In genomic region chr2:239264838-239265651, GRCh38 we compare ENCODE assay signal across 8 cellular contexts.
A peak's percentile ranks its signal among the peaks of the same experiment; 100 is the strongest.
DNase-seq lines count a peak whose midpoint lies in the region; ATAC-seq and TF ChIP-seq lines count a peak whose summit lies in the region.

No MANE protein-coding gene starts in this region.

- H3K36me3 ChIP-seq in left lung = no peaks in the 10 kb centered on the region

- H3K27me3 ChIP-seq in left lung = no peaks in the 10 kb centered on the region

- ATAC-seq in left lung = peak; percentile 40
- peak; percentile 76 for ATAC-seq in stimulated activated naive CD8-positive, alpha-beta T cell treated with anti-CD3 and anti-CD28 coated beads, Interleukin-15, amount 100 ng/mL, for 72 hours

- H3K4me3 ChIP-seq in left lung = peak overlapping the region in 1 of 2 donors; percentile 30

- peaks cover 49 to 94% of the 10 kb centered on the region in 2 donors for H3K4me1 ChIP-seq in left lung

- H3K27ac ChIP-seq in left lung = peak overlapping the region; percentile 53 to 95

- H3K9me3 ChIP-seq in left lung = no peaks in the 10 kb centered on the region

- intact Hi-C loops in left lung (cut with DNase I) = no loop called here

- DNase-seq in AG08395 (ENCODE audit: low spot score) (peak; percentile 54), HCEC 1CT (peak; percentile 68), T-helper 1 cell (peak in 4 of 5 donors; percentile 50 to 95 (median 57)), left lung (peak in 1 of 2 donors; percentile 68), nucleus accumbens (lab: John Stamatoyannopoulos, UW) (no peak), NCI-H2227 treated with DMSO at 0.1 percent for 48 hours (lab: John Stamatoyannopoulos, UW) (no peak)
- DNase-seq in stimulated activated naive CD8-positive, alpha-beta T cell treated with anti-CD3 and anti-CD28 coated beads, Interleukin-15, amount 100 ng/mL, for 72 hours = peak; percentile 65 to 74

- H3K9me3 Mint-ChIP-seq in brain = peaks cover 0 to 2% (median 0%) of the 10 kb centered on the region in 5 experiments
- H3K9me3 Mint-ChIP-seq in stimulated activated naive CD8-positive, alpha-beta T cell treated with anti-CD3 and anti-CD28 coated beads, Interleukin-15, amount 100 ng/mL, for 72 hours = no peaks in the 10 kb centered on the region

- H3K4me1 Mint-ChIP-seq in brain = peaks cover 51% of the 10 kb centered on the region
- H3K4me1 Mint-ChIP-seq in stimulated activated naive CD8-positive, alpha-beta T cell treated with anti-CD3 and anti-CD28 coated beads, Interleukin-15, amount 100 ng/mL, for 72 hours = peaks cover 96% of the 10 kb centered on the region

- H3K27ac Mint-ChIP-seq in brain = peak overlapping the region; percentile 81 to 98 (median 92)
- peak overlapping the region; percentile 97 to 100 for H3K27ac Mint-ChIP-seq in stimulated activated naive CD8-positive, alpha-beta T cell treated with anti-CD3 and anti-CD28 coated beads, Interleukin-15, amount 100 ng/mL, for 72 hours

- TF ChIP-seq CTCF in brain (conservative IDR thresholded peaks at IDR 0.05) = no peak
- no peak for TF ChIP-seq CTCF in left lung (IDR thresholded peaks at IDR 0.05)

- H3K36me3 Mint-ChIP-seq in brain = peaks cover 4% of the 10 kb centered on the region

- H3K27me3 Mint-ChIP-seq in brain = no peaks in the 10 kb centered on the region
- H3K27me3 Mint-ChIP-seq in stimulated activated naive CD8-positive, alpha-beta T cell treated with anti-CD3 and anti-CD28 coated beads, Interleukin-15, amount 100 ng/mL, for 72 hours = peaks cover 13% of the 10 kb centered on the region

- peak overlapping the region in 4 of 5 experiments; percentile 32 to 69 (median 50) for H3K4me3 Mint-ChIP-seq in brain
- H3K4me3 Mint-ChIP-seq in stimulated activated naive CD8-positive, alpha-beta T cell treated with anti-CD3 and anti-CD28 coated beads, Interleukin-15, amount 100 ng/mL, for 72 hours = peak overlapping the region; percentile 87 to 93

Comparison
In these comparisons a context has a peak if more than half of its experiments do, and no peak if none do; other contexts are left out.
1. DNase-seq: peak in AG08395 (single experiment), HCEC 1CT (single experiment), T-helper 1 cell (4 of 5) and stimulated activated naive CD8-positive, alpha-beta T cell treated with anti-CD3 and anti-CD28 coated beads, Interleukin-15, amount 100 ng/mL, for 72 hours (2 of 2); none in nucleus accumbens (0 of 56) and NCI-H2227 treated with DMSO at 0.1 percent for 48 hours (single experiment).